In genomic region chr1:228000416-228000815, GRCh38 we compare ENCODE assay signal across 21 cellular contexts. TPM values are rescaled to one million over a fixed set of nuclear protein-coding genes. Genes with fewer than 3 reads are reported as not detected.
DNase-seq lines count a peak whose midpoint lies in the region; ATAC-seq and TF ChIP-seq lines count a peak whose summit lies in the region.
"Had no signal": no experiment of that assay in that cellular context is flagged by ENCODE, and none has a peak within 500 bp of the region (broad histone marks: within the 10 kb centered on the region; RNA-seq: fewer than 3 reads in every experiment).

No MANE protein-coding gene starts in this region.

- H3K4me3 Mint-ChIP-seq in activated T-cell treated with anti-CD3 and anti-CD28 coated beads, Interleukin-2, amount 50 U/mL, for 24 hours: no peak overlapping the region
- no peak overlapping the region for H3K4me3 Mint-ChIP-seq in activated CD4-positive, alpha-beta memory T cell treated with anti-CD3 and anti-CD28 coated beads, Interleukin-2, amount 10 ng/mL, durations not matched to agents 7 days and 5 days
- H3K4me3 Mint-ChIP-seq: H9 had no signal

- H3K4me1 Mint-ChIP-seq in activated T-cell treated with anti-CD3 and anti-CD28 coated beads, Interleukin-2, amount 50 U/mL, for 24 hours (ENCODE audit: low read depth): peaks cover 5% of the 10 kb centered on the region
- no peaks in the 10 kb centered on the region for H3K4me1 Mint-ChIP-seq in activated CD4-positive, alpha-beta memory T cell treated with anti-CD3 and anti-CD28 coated beads, Interleukin-2, amount 10 ng/mL, durations not matched to agents 7 days and 5 days

- H3K4me3 ChIP-seq in coronary artery: no peak overlapping the region
- H3K4me3 ChIP-seq: BLaER1 treated with 17β-estradiol and CSF1 and Interleukin-3, amounts not matched to agents 10 nM and 100 nM had no signal

- no peak overlapping the region for H3K27ac Mint-ChIP-seq in activated T-cell treated with anti-CD3 and anti-CD28 coated beads, Interleukin-2, amount 50 U/mL, for 24 hours
- no peak overlapping the region for H3K27ac Mint-ChIP-seq in activated CD4-positive, alpha-beta memory T cell treated with anti-CD3 and anti-CD28 coated beads, Interleukin-2, amount 10 ng/mL, durations not matched to agents 7 days and 5 days
- H3K27ac Mint-ChIP-seq: H9 had no signal

- POLR2A ChIA-PET in activated CD4-positive, alpha-beta memory T cell treated with anti-CD3 and anti-CD28 coated beads, Interleukin-2, amount 10 ng/mL, durations not matched to agents 7 days and 5 days (lab: Charles Lee): no interaction called here

- no peak for ATAC-seq in sciatic nerve
- ATAC-seq in GM21381 (IDR thresholded peaks at IDR 0.05; ENCODE audit: unreplicated experiment): no peak
- ATAC-seq in GM21423 (IDR thresholded peaks at IDR 0.05; ENCODE audit: unreplicated experiment): no peak

- peaks cover 25% of the 10 kb centered on the region for H3K9me3 Mint-ChIP-seq in activated T-cell treated with anti-CD3 and anti-CD28 coated beads, Interleukin-2, amount 50 U/mL, for 24 hours
- peaks cover 7% of the 10 kb centered on the region for H3K9me3 Mint-ChIP-seq in activated CD4-positive, alpha-beta memory T cell treated with anti-CD3 and anti-CD28 coated beads, Interleukin-2, amount 10 ng/mL, durations not matched to agents 7 days and 5 days

- CTCF ChIA-PET in activated CD4-positive, alpha-beta memory T cell treated with anti-CD3 and anti-CD28 coated beads, Interleukin-2, amount 10 ng/mL, durations not matched to agents 7 days and 5 days (lab: Charles Lee): no interaction called here

- H3K27ac ChIP-seq in coronary artery: no peak overlapping the region
- H3K27ac ChIP-seq: BLaER1 treated with 17β-estradiol and CSF1 and Interleukin-3, amounts not matched to agents 10 nM and 100 nM; KMS-11 had no signal

- no peaks in the 10 kb centered on the region for H3K36me3 Mint-ChIP-seq in activated T-cell treated with anti-CD3 and anti-CD28 coated beads, Interleukin-2, amount 50 U/mL, for 24 hours (ENCODE audit: low read depth)
- no peaks in the 10 kb centered on the region for H3K36me3 Mint-ChIP-seq in activated CD4-positive, alpha-beta memory T cell treated with anti-CD3 and anti-CD28 coated beads, Interleukin-2, amount 10 ng/mL, durations not matched to agents 7 days and 5 days (ENCODE audit: low read depth)

- no peak for TF ChIP-seq CTCF in coronary artery (IDR thresholded peaks at IDR 0.05)

- intact Hi-C loops in sciatic nerve (cut with DNase I): no loop called here

- peaks cover 48% of the 10 kb centered on the region for H3K27me3 Mint-ChIP-seq in activated T-cell treated with anti-CD3 and anti-CD28 coated beads, Interleukin-2, amount 50 U/mL, for 24 hours
- H3K27me3 Mint-ChIP-seq in activated CD4-positive, alpha-beta memory T cell treated with anti-CD3 and anti-CD28 coated beads, Interleukin-2, amount 10 ng/mL, durations not matched to agents 7 days and 5 days: peaks cover 36% of the 10 kb centered on the region

- peak; percentile 7 for DNase-seq in activated T-cell treated with anti-CD3 and anti-CD28 coated beads, Interleukin-2, amount 50 U/mL, for 24 hours
- no peak for DNase-seq in activated T-cell treated with anti-CD3 and anti-CD28 coated beads, Interleukin-2, amount 50 U/mL, for 48 hours
- DNase-seq in D341Med (ENCODE audit: low spot score): peak; percentile 7
- peak; percentile 16 for DNase-seq in coronary artery (ENCODE audit: low spot score)
- DNase-seq in sciatic nerve (ENCODE audit: low spot score): peak; percentile 27
- DNase-seq in activated CD4-positive, alpha-beta memory T cell treated with anti-CD3 and anti-CD28 coated beads, Interleukin-2, amount 10 ng/mL, durations not matched to agents 7 days and 5 days: no peak
- DNase-seq: DMS79; H9; NCI-H1417; NCI-H187; NCI-H2107; NCI-H510A; NCI-H748 treated with DMSO at 0.1 percent for 48 hours; NK-92 treated with Interleukin-12 subunit alpha and Interleukin-12 subunit beta, amount 100 ng/mL, for 24 hours; Right ventricle myocardium superior had no signal

RNA-seq across cellular contexts. Expression of gene WNT3A, which starts 6.4 kb away (rescaled TPM):
- not detected for total RNA-seq in sciatic nerve
- total RNA-seq in activated CD4-positive, alpha-beta memory T cell treated with anti-CD3 and anti-CD28 coated beads, Interleukin-2, amount 10 ng/mL, durations not matched to agents 7 days and 5 days: not detected
- total RNA-seq: A673, HT-29, Right ventricle myocardium superior had no signal

RNA-seq across cellular contexts. Expression of gene WNT9A, which starts 52.7 kb away (rescaled TPM):
- total RNA-seq in sciatic nerve: 11.4 TPM
- total RNA-seq in activated CD4-positive, alpha-beta memory T cell treated with anti-CD3 and anti-CD28 coated beads, Interleukin-2, amount 10 ng/mL, durations not matched to agents 7 days and 5 days: 1 to 10 TPM; 1.5 to 2.0 TPM
- total RNA-seq: A673, HT-29 had no signal

Comparison
In these comparisons a context has a peak if more than half of its experiments do, and no peak if none do; other contexts are left out.
1. DNase-seq: peak in activated T-cell treated with anti-CD3 and anti-CD28 coated beads, Interleukin-2, amount 50 U/mL, for 24 hours (single experiment), D341Med (single experiment), coronary artery (single experiment) and sciatic nerve (single experiment); none in activated T-cell treated with anti-CD3 and anti-CD28 coated beads, Interleukin-2, amount 50 U/mL, for 48 hours (0 of 2) and activated CD4-positive, alpha-beta memory T cell treated with anti-CD3 and anti-CD28 coated beads, Interleukin-2, amount 10 ng/mL, durations not matched to agents 7 days and 5 days (single experiment).